9 cellular contexts compared by ENCODE assay signal in the genomic region with DNA sequence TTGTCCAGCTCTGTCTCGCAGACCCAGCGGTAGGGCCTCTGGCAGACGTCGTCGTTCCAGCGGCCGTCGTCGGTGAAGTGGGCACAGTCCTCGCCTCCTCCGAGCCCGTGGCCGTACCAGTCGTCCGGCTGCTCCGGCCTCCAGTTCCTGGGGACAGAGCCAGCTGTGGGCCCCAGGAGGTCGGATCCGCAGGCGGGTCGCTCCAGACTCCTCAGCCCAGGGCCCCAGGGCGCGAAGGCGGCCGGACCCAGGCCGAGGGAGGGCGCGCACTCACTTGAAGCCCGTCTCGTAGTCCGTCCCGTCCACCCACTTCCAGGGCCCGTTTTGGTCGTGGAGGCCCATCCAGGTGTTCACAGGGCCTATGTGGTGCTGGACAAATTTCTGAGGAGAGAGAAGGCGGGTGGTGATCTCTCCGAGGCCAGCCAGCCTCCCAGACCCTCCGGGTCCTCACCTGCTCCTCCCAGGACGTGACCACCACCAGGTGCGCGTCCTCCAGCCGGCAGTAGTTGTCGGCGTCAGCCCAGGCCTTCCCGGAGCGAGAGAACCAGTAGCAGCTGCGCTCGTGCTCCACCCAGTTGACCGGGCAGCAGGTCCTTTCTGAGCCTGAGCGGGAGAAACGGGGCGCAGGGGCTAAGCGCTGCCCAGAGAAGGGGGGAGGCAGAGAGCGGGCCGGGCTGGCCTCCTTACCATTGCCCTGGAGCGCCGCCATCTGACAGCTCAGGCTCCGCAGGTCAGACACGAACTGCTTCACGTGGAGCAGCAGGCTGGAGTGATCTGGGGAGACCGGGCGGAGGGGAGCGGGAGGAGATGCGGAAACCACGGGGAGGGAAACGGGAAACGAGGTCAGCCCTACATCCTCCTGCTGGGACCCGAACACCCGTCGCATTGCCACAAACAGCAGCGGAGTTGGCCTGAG. TPM values are rescaled to one million over a fixed set of nuclear protein-coding genes. Genes with fewer than 3 reads are reported as not detected.
DNase-seq lines count a peak whose midpoint lies in the region; ATAC-seq and TF ChIP-seq lines count a peak whose summit lies in the region.
"Had no signal": no experiment of that assay in that cellular context is flagged by ENCODE, and none has a peak within 500 bp of the region (broad histone marks: within the 10 kb centered on the region; RNA-seq: fewer than 3 reads in every experiment).

No MANE protein-coding gene starts in this region.

- peak in 7 of 8 donors; percentile 38 to 57 (median 49) for ATAC-seq in heart right ventricle
- no peak for ATAC-seq in GM19463 (IDR thresholded peaks at IDR 0.05; ENCODE audit: unreplicated experiment)

- peaks cover 0 to 19% (median 5%) of the 10 kb centered on the region in 11 donors for H3K9me3 ChIP-seq in heart right ventricle

- no peaks in the 10 kb centered on the region for H3K36me3 ChIP-seq in heart right ventricle

- H3K27me3 ChIP-seq in heart right ventricle, result peaks cover 0 to 35% (median 24%) of the 10 kb centered on the region in 7 donors

- 43 to 51% methylated on average over 65 to 69 of the region's 69 CpGs for WGBS in heart right ventricle, 2 donors

- H3K4me1 Mint-ChIP-seq in progenitor cell of endocrine pancreas (ENCODE audit: low read depth), result peaks cover 8% of the 10 kb centered on the region

- no peaks in the 10 kb centered on the region for H3K27me3 Mint-ChIP-seq in progenitor cell of endocrine pancreas

- intact Hi-C loops in heart right ventricle (cut with DNase I), result loop anchor here in 1 of 10 donors (10.0 kb wide), 1 partner anchor 259 kb away; no protein-coding TSS in a partner anchor

- no peak overlapping the region for H3K27ac Mint-ChIP-seq in progenitor cell of endocrine pancreas

- H3K9me3 Mint-ChIP-seq in progenitor cell of endocrine pancreas (ENCODE audit: low read depth), result peaks cover 5% of the 10 kb centered on the region

- peaks cover 4% of the 10 kb centered on the region for H3K36me3 Mint-ChIP-seq in progenitor cell of endocrine pancreas (ENCODE audit: insufficient read depth)

- DNase-seq in DMS53 (lab: John Stamatoyannopoulos, UW), result peak; percentile 61
- DNase-seq in DMS53 treated with DMSO at 0.1 percent for 48 hours (lab: John Stamatoyannopoulos, UW; ENCODE audit: unreplicated experiment), result no peak
- peak; percentile 49 to 57 for DNase-seq in activated T-cell treated with anti-CD3 and anti-CD28 coated beads, Interleukin-2, amount 50 U/mL, for 48 hours
- peak; percentile 54 to 58 for DNase-seq in heart right ventricle
- peak; percentile 41 for DNase-seq in progenitor cell of endocrine pancreas (ENCODE audit: low spot score, unreplicated experiment)
- DNase-seq in GOT3 (lab: John Stamatoyannopoulos, UW), result no peak
- DNase-seq in SW 1271 (lab: John Stamatoyannopoulos, UW), result no peak

- H3K4me3 ChIP-seq in heart right ventricle, result peak overlapping the region in 9 of 10 donors; percentile 2 to 44 (median 35)

- TF ChIP-seq CTCF in heart right ventricle (IDR thresholded peaks at IDR 0.05) (peak in 4 of 9 donors; percentile 27 to 45 (median 36)), progenitor cell of endocrine pancreas (IDR thresholded peaks at IDR 0.05; ENCODE audit: unreplicated experiment) (peak; percentile 37)

- peak overlapping the region; percentile 32 for H3K4me3 Mint-ChIP-seq in progenitor cell of endocrine pancreas (ENCODE audit: low read depth)

- H3K4me1 ChIP-seq in heart right ventricle, result peaks cover 0 to 29% (median 16%) of the 10 kb centered on the region in 9 donors

- peak overlapping the region in 2 of 10 donors; percentile 34 to 78 for H3K27ac ChIP-seq in heart right ventricle

RNA-seq across cellular contexts. Expression of a gene that starts 5.2 kb away (rescaled TPM):
- total RNA-seq in heart right ventricle (1 to 10 TPM in 2 of 10 donors, under 1 TPM in 6, not detected in 2; 0.32 to 1.2 (median 0.55) TPM), progenitor cell of endocrine pancreas (10.6 and 11.1 TPM in 2 replicates)
- under 1 TPM; 0.59 TPM for polyA plus RNA-seq in heart right ventricle

RNA-seq across cellular contexts. Expression of a gene that starts 45.7 kb away (rescaled TPM):
- 10 to 100 TPM; 13.0 to 22.1 (median 16.7) TPM for total RNA-seq in heart right ventricle
- polyA plus RNA-seq in heart right ventricle, result 10 to 100 TPM in 1 of 2 donors, 1 to 10 TPM in 1; 5.4 to 27.8 TPM
- 46.3 and 48.6 TPM in 2 replicates for total RNA-seq in progenitor cell of endocrine pancreas

RNA-seq across cellular contexts. Expression of a gene that starts 45.8 kb away (rescaled TPM):
- total RNA-seq in heart right ventricle (1,000 to 10,000 TPM in 7 of 10 donors, 100 to 1,000 TPM in 3; 951 to 2,054 (median 1,322) TPM), progenitor cell of endocrine pancreas (653 and 693 TPM in 2 replicates)
- 1,000 to 10,000 TPM in 1 of 2 donors, 100 to 1,000 TPM in 1; 807 to 4,806 TPM for polyA plus RNA-seq in heart right ventricle

RNA-seq across cellular contexts. Expression of a gene that starts 59.3 kb away (rescaled TPM):
- total RNA-seq in heart right ventricle (under 1 TPM in 5 of 10 donors, not detected in 5; 0.16 to 0.54 (median 0.25) TPM), progenitor cell of endocrine pancreas (2.7 and 3.0 TPM in 2 replicates)
- polyA plus RNA-seq in heart right ventricle, result under 1 TPM in 1 of 2 donors, not detected in 1; 0.41 TPM
- total RNA-seq: NCI-H460 had no signal

Comparison
In these comparisons a context has a peak if more than half of its experiments do, and no peak if none do; other contexts are left out.
1. DNase-seq: peak in DMS53 (single experiment), activated T-cell treated with anti-CD3 and anti-CD28 coated beads, Interleukin-2, amount 50 U/mL, for 48 hours (2 of 2), heart right ventricle (2 of 2) and progenitor cell of endocrine pancreas (single experiment); none in DMS53 treated with DMSO at 0.1 percent for 48 hours (single experiment), GOT3 (single experiment) and SW 1271 (0 of 2).